17 cellular contexts compared by ENCODE assay signal in the genomic region with DNA sequence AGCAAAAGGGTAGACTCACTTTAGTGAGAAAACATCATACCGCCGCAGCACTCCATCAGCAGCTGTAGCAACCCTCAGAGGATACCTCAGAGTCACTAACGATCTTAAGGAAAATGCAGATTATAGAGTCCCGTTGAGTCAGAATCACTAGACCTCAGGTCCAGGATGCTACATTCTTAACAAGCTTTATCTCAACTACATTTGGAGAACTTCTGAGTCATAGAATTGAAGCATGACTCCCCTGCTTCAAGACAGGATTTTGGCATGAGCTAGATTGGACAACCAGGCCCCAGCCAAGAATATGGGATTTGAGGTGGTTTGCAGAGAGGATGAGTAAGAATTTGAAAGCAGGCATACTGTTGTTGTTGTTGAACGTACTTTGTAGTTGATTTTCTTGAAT.
DNase-seq lines count a peak whose midpoint lies in the region; ATAC-seq and TF ChIP-seq lines count a peak whose summit lies in the region.
"Had no signal": no experiment of that assay in that cellular context is flagged by ENCODE, and none has a peak within 500 bp of the region (broad histone marks: within the 10 kb centered on the region; RNA-seq: fewer than 3 reads in every experiment).

No MANE protein-coding gene starts in this region.

- peaks cover 22% of the 10 kb centered on the region for H3K9me3 Mint-ChIP-seq in neural crest cell
- H3K9me3 Mint-ChIP-seq: central memory CD8-positive, alpha-beta T cell had no signal

- DNase-seq in AG10803 (ENCODE audit: low read depth) (peak; percentile 91), HS-27A (ENCODE audit: low read depth) (peak; percentile 24), astrocyte of the hippocampus (ENCODE audit: low read depth, low spot score) (peak; percentile 79), neural crest cell (ENCODE audit: low read depth, low spot score) (no peak), activated T-cell treated with anti-CD3 and anti-CD28 coated beads for 4 hours (no peak), epidermal melanocyte (ENCODE audit: insufficient read length, low spot score) (no peak), islet precursor cell (no peak)
- DNase-seq: activated CD4-positive, alpha-beta memory T cell treated with anti-CD3 and anti-CD28 coated beads, Interleukin-2, amount 10 ng/mL, durations not matched to agents 7 days and 5 days; activated naive CD8-positive, alpha-beta T cell treated with anti-CD3 and anti-CD28 coated beads, Interleukin-2, amount 10 ng/mL, durations not matched to agents 7 days and 5 days; effector memory CD4-positive, alpha-beta T cell; gastrocnemius medialis; MM.1S; sigmoid colon had no signal

- H3K27me3 Mint-ChIP-seq in neural crest cell (ENCODE audit: low read depth), result peaks cover 2% of the 10 kb centered on the region
- H3K27me3 Mint-ChIP-seq: central memory CD8-positive, alpha-beta T cell had no signal

- H3K4me3 Mint-ChIP-seq in neural crest cell, result no peak overlapping the region
- H3K4me3 Mint-ChIP-seq: activated CD4-positive, alpha-beta memory T cell treated with anti-CD3 and anti-CD28 coated beads, Interleukin-2, amount 10 ng/mL, durations not matched to agents 7 days and 5 days; activated naive CD8-positive, alpha-beta T cell treated with anti-CD3 and anti-CD28 coated beads, Interleukin-2, amount 10 ng/mL, durations not matched to agents 7 days and 5 days; central memory CD8-positive, alpha-beta T cell had no signal

- TF ChIP-seq CTCF in AG10803 (conservative IDR thresholded peaks at IDR 0.05; ENCODE audit: low read length), result no peak
- no peak for TF ChIP-seq CTCF in neural crest cell (conservative IDR thresholded peaks at IDR 0.05)

- H3K4me3 ChIP-seq in AG10803 (ENCODE audit: low read length), result no peak overlapping the region
- H3K4me3 ChIP-seq: BLaER1, gastrocnemius medialis, sigmoid colon, vagina had no signal

- ATAC-seq in GM19452 (IDR thresholded peaks at IDR 0.05; ENCODE audit: unreplicated experiment), result no peak
- ATAC-seq: gastrocnemius medialis had no signal

- peaks cover 15% of the 10 kb centered on the region for H3K36me3 Mint-ChIP-seq in neural crest cell (ENCODE audit: low read depth)

- H3K27ac Mint-ChIP-seq in neural crest cell (ENCODE audit: unreplicated experiment), result peak overlapping the region; percentile 27
- H3K27ac Mint-ChIP-seq: activated CD4-positive, alpha-beta memory T cell treated with anti-CD3 and anti-CD28 coated beads, Interleukin-2, amount 10 ng/mL, durations not matched to agents 7 days and 5 days; activated naive CD8-positive, alpha-beta T cell treated with anti-CD3 and anti-CD28 coated beads, Interleukin-2, amount 10 ng/mL, durations not matched to agents 7 days and 5 days had no signal

- H3K4me1 Mint-ChIP-seq in neural crest cell, result no peaks in the 10 kb centered on the region
- H3K4me1 Mint-ChIP-seq: activated naive CD8-positive, alpha-beta T cell treated with anti-CD3 and anti-CD28 coated beads, Interleukin-2, amount 10 ng/mL, durations not matched to agents 7 days and 5 days; central memory CD8-positive, alpha-beta T cell had no signal

Comparison
In these comparisons a context has a peak if more than half of its experiments do, and no peak if none do; other contexts are left out.
1. DNase-seq: peak in AG10803 (single experiment), HS-27A (single experiment) and astrocyte of the hippocampus (single experiment); none in neural crest cell (single experiment), activated T-cell treated with anti-CD3 and anti-CD28 coated beads for 4 hours (single experiment), epidermal melanocyte (single experiment) and islet precursor cell (single experiment).